Comparison of ENCODE assay signal across 8 cellular contexts in the genomic region with DNA sequence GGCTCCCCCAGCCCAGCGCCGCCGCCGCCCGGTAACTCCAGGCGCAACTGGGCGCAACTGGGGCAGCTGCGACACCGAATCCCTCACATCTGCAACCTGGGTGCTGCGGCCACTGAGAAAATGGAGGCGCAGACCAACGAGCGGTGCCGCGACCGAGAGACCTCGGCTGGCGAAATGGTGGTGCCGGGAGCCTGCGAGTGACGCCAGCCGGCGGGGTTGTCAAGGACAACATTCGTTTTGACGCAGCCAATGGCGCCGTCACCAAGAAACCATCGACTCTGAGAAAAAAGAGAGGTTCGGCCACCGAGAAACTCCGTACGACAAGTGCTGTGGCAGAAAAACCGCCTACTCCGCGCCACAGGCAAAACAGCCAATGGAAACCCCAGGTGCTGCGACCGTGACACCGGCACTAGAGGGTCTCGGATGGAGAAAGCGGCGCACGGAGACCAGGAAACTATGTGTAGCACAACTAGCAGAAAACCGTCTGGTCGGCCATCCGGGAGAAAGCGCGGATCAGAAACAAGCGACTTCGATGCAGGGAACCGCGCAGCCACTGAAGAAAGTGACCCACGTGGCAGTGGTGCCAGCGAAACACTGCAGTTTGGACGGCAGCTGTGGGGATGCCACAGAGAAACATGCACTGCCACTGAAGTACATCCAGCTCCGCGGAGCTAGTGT.
DNase-seq lines count a peak whose midpoint lies in the region; ATAC-seq, FAIRE-seq and TF ChIP-seq lines count a peak whose summit lies in the region.

No MANE protein-coding gene starts in this region.

- dilution Hi-C loops in keratinocyte (cut with MboI; ENCODE audit: extremely low pct_ligation_motif_present, low sequenced_read_pairs): no loop called here

- no peaks in the 10 kb centered on the region for H3K36me3 ChIP-seq in SU-DHL-6 (ENCODE audit: low read length)
- H3K36me3 ChIP-seq in keratinocyte (ENCODE audit: control insufficient read depth in 2 of 2, extremely low read depth in 1 of 2, insufficient read depth in 2 of 2, low read length in 2 of 2): no peaks in the 10 kb centered on the region

- peak; percentile 62 for TF ChIP-seq POLR2A in GM19193 (IDR thresholded peaks at IDR 0.05; ENCODE audit: extremely low read depth, insufficient read depth, insufficient read length)

- FAIRE-seq in keratinocyte (lab: Jason Lieb, UNC): no peak

- no peaks in the 10 kb centered on the region for H3F3A ChIP-seq in SU-DHL-6 (ENCODE audit: insufficient read depth)

- DNase-seq in AG08395 (ENCODE audit: low spot score) (peak; percentile 34), keratinocyte (ENCODE audit: low read depth, low spot score) (no peak), cerebellar cortex (ENCODE audit: low spot score) (no peak)
- DNase-seq in activated naive CD8-positive, alpha-beta T cell treated with anti-CD3 and anti-CD28 coated beads, Interleukin-2, amount 50 U/mL, for 16 hours (ENCODE audit: low read depth, low spot score): peak; percentile 21
- peak; percentile 51 for DNase-seq in stimulated activated CD8-positive, alpha-beta memory T cell treated with anti-CD3 and anti-CD28 coated beads, Interleukin-12 subunit alpha, Interleukin-12 subunit beta, amount 100 ng/mL, for 4 hours (ENCODE audit: low read depth)

- H3K9me3 ChIP-seq in SU-DHL-6 (ENCODE audit: insufficient read depth, low read length): no peaks in the 10 kb centered on the region
- H3K9me3 ChIP-seq in keratinocyte (ENCODE audit: control insufficient read depth, low read depth, low read length): peaks cover 25% of the 10 kb centered on the region

- H3K4me2 ChIP-seq in SU-DHL-6 (ENCODE audit: low read depth, low read length, poor library complexity, severe bottlenecking) (peak overlapping the region; percentile 67), keratinocyte (ENCODE audit: control insufficient read depth, extremely low read depth, insufficient read depth, low read depth, low read length) (peak overlapping the region; percentile 84)

- H3K27me3 ChIP-seq in SU-DHL-6 (ENCODE audit: low read length): no peaks in the 10 kb centered on the region
- no peaks in the 10 kb centered on the region for H3K27me3 ChIP-seq in keratinocyte (ENCODE audit: control insufficient read depth, extremely low read depth, insufficient read depth, low read length)

- H3K79me2 ChIP-seq in SU-DHL-6 (ENCODE audit: insufficient read depth, low read length): no peaks in the 10 kb centered on the region
- H3K79me2 ChIP-seq in keratinocyte (ENCODE audit: control insufficient read depth, insufficient read depth, low read length): no peaks in the 10 kb centered on the region

- H4K20me1 ChIP-seq in SU-DHL-6 (ENCODE audit: low read depth, low read length) (no peaks in the 10 kb centered on the region), keratinocyte (ENCODE audit: control insufficient read depth, extremely low read depth, insufficient read depth, low read length) (no peaks in the 10 kb centered on the region)

- no peaks in the 10 kb centered on the region for H3K9me1 ChIP-seq in keratinocyte (ENCODE audit: control insufficient read depth, extremely low read depth, insufficient read depth, low read length)

- H2AFZ ChIP-seq in SU-DHL-6 (ENCODE audit: low read depth, low read length, severe bottlenecking): peak overlapping the region; percentile 85
- H2AFZ ChIP-seq in keratinocyte (ENCODE audit: control insufficient read depth, low read length): peak overlapping the region; percentile 60

- H3K27ac ChIP-seq in SU-DHL-6 (ENCODE audit: low read depth, low read length) (no peak overlapping the region), keratinocyte (ENCODE audit: control insufficient read depth, insufficient read depth, low read length) (peak overlapping the region; percentile 82)

- peak overlapping the region; percentile 49 for H3K4me3 ChIP-seq in SU-DHL-6 (ENCODE audit: insufficient read depth, low read length, poor library complexity, severe bottlenecking)
- H3K4me3 ChIP-seq in keratinocyte (ENCODE audit: control insufficient read depth in 2 of 3, extremely low read depth in 1 of 3, insufficient read depth in 2 of 3, low read depth in 1 of 3, low read length in 3 of 3): peak overlapping the region; percentile 30 to 56 (median 44)

- peak; percentile 40 for ATAC-seq in HG03439 (IDR thresholded peaks at IDR 0.05; ENCODE audit: unreplicated experiment)

- peaks cover 15% of the 10 kb centered on the region for H3K4me1 ChIP-seq in keratinocyte (ENCODE audit: control insufficient read depth, extremely low read depth, insufficient read depth, low read length)

- H3K9me2 ChIP-seq in SU-DHL-6 (replicated peaks; ENCODE audit: insufficient read depth, low read length): no peaks in the 10 kb centered on the region

- H3K9ac ChIP-seq in SU-DHL-6 (ENCODE audit: low read length) (peak overlapping the region; percentile 39), keratinocyte (ENCODE audit: control insufficient read depth, extremely low read depth, insufficient read depth, low read length) (peak overlapping the region; percentile 67)

- TF ChIP-seq CTCF in SU-DHL-6 (IDR thresholded peaks at IDR 0.05; ENCODE audit: insufficient read depth, low read length, poor library complexity, severe bottlenecking): no peak
- TF ChIP-seq CTCF in keratinocyte (optimal IDR thresholded peaks at IDR 0.05 in 1 of 3, IDR thresholded peaks at IDR 0.05 in 1 of 3, conservative IDR thresholded peaks at IDR 0.05 in 1 of 3; ENCODE audit: extremely low read depth in 1 of 3, insufficient read depth in 2 of 3, low read length in 3 of 3): no peak

Comparison
In these comparisons a context has a peak if more than half of its experiments do, and no peak if none do; other contexts are left out.
1. DNase-seq: peak in AG08395 (single experiment), activated naive CD8-positive, alpha-beta T cell treated with anti-CD3 and anti-CD28 coated beads, Interleukin-2, amount 50 U/mL, for 16 hours (single experiment) and stimulated activated CD8-positive, alpha-beta memory T cell treated with anti-CD3 and anti-CD28 coated beads, Interleukin-12 subunit alpha, Interleukin-12 subunit beta, amount 100 ng/mL, for 4 hours (single experiment); none in keratinocyte (single experiment) and cerebellar cortex (single experiment).